24 cellular contexts compared by ENCODE assay signal in genomic region chr2:150569761-150570160, GRCh38.
"Had no signal": no experiment of that assay in that cellular context is flagged by ENCODE, and none has a peak within 500 bp of the region (broad histone marks: within the 10 kb centered on the region; RNA-seq: fewer than 3 reads in every experiment).

No MANE protein-coding gene starts in this region.

- FAIRE-seq: colon, kidney, pancreas, small intestine had no signal

- H3K36me3 ChIP-seq: gastrocnemius medialis, pancreas, right lobe of liver, stomach, upper lobe of left lung had no signal

- H3K4me3 ChIP-seq: dorsolateral prefrontal cortex, gastrocnemius medialis, lung, pancreas, right lobe of liver, stomach, upper lobe of left lung had no signal

- H3K4me1 ChIP-seq: gastrocnemius medialis, pancreas, right lobe of liver, stomach, upper lobe of left lung had no signal

- H3K27me3 Mint-ChIP-seq: activated CD4-positive, alpha-beta T cell treated with anti-CD3 and anti-CD28 coated beads, Interleukin-2, amount 10 ng/mL, durations not matched to agents 24 days and 14 days; activated CD8-positive, alpha-beta T cell treated with anti-CD3 and anti-CD28 coated beads for 36 hours; activated naive CD8-positive, alpha-beta T cell treated with anti-CD3 and anti-CD28 coated beads for 36 hours; activated T-helper 17 cell treated with anti-CD3 and anti-CD28 coated beads, Interleukin-2, amount 50 U/mL, for 72 hours had no signal

- H3K4me1 Mint-ChIP-seq: activated CD4-positive, alpha-beta T cell treated with anti-CD3 and anti-CD28 coated beads, Interleukin-2, amount 10 ng/mL, durations not matched to agents 24 days and 14 days; activated naive CD8-positive, alpha-beta T cell treated with anti-CD3 and anti-CD28 coated beads for 36 hours; activated T-helper 17 cell treated with anti-CD3 and anti-CD28 coated beads, Interleukin-2, amount 50 U/mL, for 72 hours had no signal

- H3K27me3 ChIP-seq: gastrocnemius medialis, pancreas, right lobe of liver, stomach, upper lobe of left lung had no signal

- H3K27ac ChIP-seq: dorsolateral prefrontal cortex, gastrocnemius medialis, pancreas, right lobe of liver, stomach, upper lobe of left lung had no signal

- H3K27ac Mint-ChIP-seq: activated CD4-positive, alpha-beta T cell treated with anti-CD3 and anti-CD28 coated beads, Interleukin-2, amount 10 ng/mL, durations not matched to agents 24 days and 14 days; activated CD8-positive, alpha-beta T cell treated with anti-CD3 and anti-CD28 coated beads for 36 hours; activated naive CD8-positive, alpha-beta T cell treated with anti-CD3 and anti-CD28 coated beads for 36 hours; activated T-helper 17 cell treated with anti-CD3 and anti-CD28 coated beads, Interleukin-2, amount 50 U/mL, for 72 hours; T-helper 1 cell treated with Interleukin-12 subunit alpha and Interleukin-12 subunit beta and Interleukin-4 antibody, amounts not matched to agents 30 μg/mL and 1 μg/mL, for 36 hours had no signal

- H3K36me3 Mint-ChIP-seq: activated naive CD8-positive, alpha-beta T cell treated with anti-CD3 and anti-CD28 coated beads for 36 hours; brain had no signal

- H3K9me3 Mint-ChIP-seq: activated CD4-positive, alpha-beta T cell treated with anti-CD3 and anti-CD28 coated beads, Interleukin-2, amount 10 ng/mL, durations not matched to agents 24 days and 14 days; activated CD8-positive, alpha-beta T cell treated with anti-CD3 and anti-CD28 coated beads for 36 hours; activated naive CD8-positive, alpha-beta T cell treated with anti-CD3 and anti-CD28 coated beads for 36 hours; T-helper 1 cell treated with Interleukin-12 subunit alpha and Interleukin-12 subunit beta and Interleukin-4 antibody, amounts not matched to agents 30 μg/mL and 1 μg/mL, for 36 hours had no signal

- H3K9me3 ChIP-seq: gastrocnemius medialis, pancreas, right lobe of liver, stomach, upper lobe of left lung had no signal

- DNase-seq: activated CD4-positive, alpha-beta T cell treated with anti-CD3 and anti-CD28 coated beads, Interleukin-2, amount 10 ng/mL, durations not matched to agents 24 days and 14 days; activated CD8-positive, alpha-beta T cell treated with anti-CD3 and anti-CD28 coated beads for 36 hours; activated naive CD4-positive, alpha-beta T cell; activated naive CD8-positive, alpha-beta T cell treated with anti-CD3 and anti-CD28 coated beads for 36 hours; activated T-cell treated with anti-CD3 and anti-CD28 coated beads, Interleukin-2, amount 50 U/mL, for 1 hour; caudate nucleus; dorsolateral prefrontal cortex; gastrocnemius medialis; head of caudate nucleus; kidney; pancreas; right lobe of liver; small intestine; stimulated activated CD4-positive, alpha-beta T cell treated with anti-CD3 and anti-CD28 coated beads, Interleukin-15, amount 100 ng/mL, for 24 hours; stimulated activated CD4-positive, alpha-beta T cell treated with anti-CD3 and anti-CD28 coated beads, Interleukin-2, amount 100 ng/mL, for 48 hours; stomach; upper lobe of left lung had no signal

- H3K4me3 Mint-ChIP-seq: activated CD4-positive, alpha-beta T cell treated with anti-CD3 and anti-CD28 coated beads, Interleukin-2, amount 10 ng/mL, durations not matched to agents 24 days and 14 days; activated CD8-positive, alpha-beta T cell treated with anti-CD3 and anti-CD28 coated beads for 36 hours; activated naive CD8-positive, alpha-beta T cell treated with anti-CD3 and anti-CD28 coated beads for 36 hours; activated T-helper 17 cell treated with anti-CD3 and anti-CD28 coated beads, Interleukin-2, amount 50 U/mL, for 72 hours; brain; neural crest cell; T-helper 1 cell treated with Interleukin-12 subunit alpha and Interleukin-12 subunit beta and Interleukin-4 antibody, amounts not matched to agents 30 μg/mL and 1 μg/mL, for 36 hours had no signal

- ATAC-seq: activated CD8-positive, alpha-beta T cell treated with anti-CD3 and anti-CD28 coated beads for 36 hours; activated T-helper 17 cell treated with anti-CD3 and anti-CD28 coated beads, Interleukin-2, amount 50 U/mL, for 72 hours; gastrocnemius medialis; left lobe of liver; pancreas; right lobe of liver had no signal
